17 cellular contexts compared by ENCODE assay signal in genomic region chr7:28996836-28997235, GRCh38. TPM values are rescaled to one million over a fixed set of nuclear protein-coding genes. Genes with fewer than 3 reads are reported as not detected.
"Had no signal": no experiment of that assay in that cellular context is flagged by ENCODE, and none has a peak within 500 bp of the region (broad histone marks: within the 10 kb centered on the region; RNA-seq: fewer than 3 reads in every experiment).

No MANE protein-coding gene starts in this region.

- H2AFZ ChIP-seq: hepatocyte had no signal

- H3K36me3 Mint-ChIP-seq: activated naive CD8-positive, alpha-beta T cell treated with anti-CD3 and anti-CD28 coated beads, Interleukin-2, amount 10 ng/mL, durations not matched to agents 7 days and 5 days; natural killer cell treated with Interleukin-12 subunit alpha and Interleukin-12 subunit beta and Interleukin-15 and Interleukin-18, amount 100 ng/mL, for 72 hours had no signal

- H3K27ac Mint-ChIP-seq: activated CD8-positive, alpha-beta T cell treated with anti-CD3 and anti-CD28 coated beads, Interleukin-2, amount 10 ng/mL, durations not matched to agents 7 days and 5 days; activated naive CD8-positive, alpha-beta T cell treated with anti-CD3 and anti-CD28 coated beads, Interleukin-2, amount 10 ng/mL, durations not matched to agents 7 days and 5 days; natural killer cell treated with Interleukin-12 subunit alpha and Interleukin-12 subunit beta and Interleukin-15 and Interleukin-18, amount 100 ng/mL, for 72 hours; stimulated activated naive CD8-positive, alpha-beta T cell treated with anti-CD3 and anti-CD28 coated beads, Interleukin-15, Interleukin-2, amounts not matched to agents 100 ng/mL and 50 ng/mL, for 24 hours had no signal

- H3K4me1 ChIP-seq: ascending aorta, testis had no signal

- DNase-seq: activated CD4-positive, alpha-beta T cell treated with anti-CD3 and anti-CD28 coated beads for 4 hours; activated CD8-positive, alpha-beta memory T cell treated with anti-CD3 and anti-CD28 coated beads, Interleukin-2, amount 50 U/mL, for 48 hours; activated CD8-positive, alpha-beta T cell treated with anti-CD3 and anti-CD28 coated beads, Interleukin-2, amount 10 ng/mL, durations not matched to agents 7 days and 5 days; activated naive CD8-positive, alpha-beta T cell treated with anti-CD3 and anti-CD28 coated beads, Interleukin-2, amount 10 ng/mL, durations not matched to agents 7 days and 5 days; central memory CD4-positive, alpha-beta T cell; effector CD4-positive, alpha-beta T cell; kidney glomerular epithelial cell; stimulated activated CD4-positive, alpha-beta T cell treated with anti-CD3 and anti-CD28 coated beads, Interleukin-15, amount 100 ng/mL, for 24 hours; stimulated activated CD4-positive, alpha-beta T cell treated with anti-CD3 and anti-CD28 coated beads, Interleukin-4, amount 100 ng/mL, for 24 hours; T-helper 1 cell; testis; WERI-Rb-1 had no signal

- H3K4me3 ChIP-seq: ascending aorta, coronary artery, hepatocyte, testis had no signal

- H3K9me3 ChIP-seq: ascending aorta, testis had no signal

- H3K27me3 ChIP-seq: ascending aorta, hepatocyte, testis had no signal

- H3K36me3 ChIP-seq: ascending aorta, WERI-Rb-1 had no signal

- H3K4me1 Mint-ChIP-seq: activated naive CD8-positive, alpha-beta T cell treated with anti-CD3 and anti-CD28 coated beads, Interleukin-2, amount 10 ng/mL, durations not matched to agents 7 days and 5 days had no signal

- H3K79me2 ChIP-seq: hepatocyte had no signal

- ATAC-seq: activated CD8-positive, alpha-beta T cell treated with anti-CD3 and anti-CD28 coated beads, Interleukin-2, amount 10 ng/mL, durations not matched to agents 7 days and 5 days; natural killer cell treated with Interleukin-12 subunit alpha and Interleukin-12 subunit beta and Interleukin-15 and Interleukin-18, amount 100 ng/mL, for 72 hours had no signal

- H3K4me3 Mint-ChIP-seq: activated CD8-positive, alpha-beta T cell treated with anti-CD3 and anti-CD28 coated beads, Interleukin-2, amount 10 ng/mL, durations not matched to agents 7 days and 5 days; activated naive CD8-positive, alpha-beta T cell treated with anti-CD3 and anti-CD28 coated beads, Interleukin-2, amount 10 ng/mL, durations not matched to agents 7 days and 5 days; natural killer cell treated with Interleukin-12 subunit alpha and Interleukin-12 subunit beta and Interleukin-15 and Interleukin-18, amount 100 ng/mL, for 72 hours; stimulated activated naive CD8-positive, alpha-beta T cell treated with anti-CD3 and anti-CD28 coated beads, Interleukin-15, Interleukin-2, amounts not matched to agents 100 ng/mL and 50 ng/mL, for 24 hours had no signal

- H3K9me3 Mint-ChIP-seq: activated naive CD8-positive, alpha-beta T cell treated with anti-CD3 and anti-CD28 coated beads, Interleukin-2, amount 10 ng/mL, durations not matched to agents 7 days and 5 days; natural killer cell treated with Interleukin-12 subunit alpha and Interleukin-12 subunit beta and Interleukin-15 and Interleukin-18, amount 100 ng/mL, for 72 hours; stimulated activated naive CD8-positive, alpha-beta T cell treated with anti-CD3 and anti-CD28 coated beads, Interleukin-15, Interleukin-2, amounts not matched to agents 100 ng/mL and 50 ng/mL, for 24 hours had no signal

- H3K4me2 ChIP-seq: hepatocyte had no signal

- H3K27ac ChIP-seq: ascending aorta, coronary artery, hepatocyte, testis, WERI-Rb-1 had no signal

RNA-seq across cellular contexts. Expression of gene TRIL, which starts 38.7 kb away (rescaled TPM):
- total RNA-seq: activated CD8-positive, alpha-beta T cell treated with anti-CD3 and anti-CD28 coated beads, Interleukin-2, amount 10 ng/mL, durations not matched to agents 7 days and 5 days; activated naive CD8-positive, alpha-beta T cell treated with anti-CD3 and anti-CD28 coated beads, Interleukin-2, amount 10 ng/mL, durations not matched to agents 7 days and 5 days had no signal
